In the genomic region with DNA sequence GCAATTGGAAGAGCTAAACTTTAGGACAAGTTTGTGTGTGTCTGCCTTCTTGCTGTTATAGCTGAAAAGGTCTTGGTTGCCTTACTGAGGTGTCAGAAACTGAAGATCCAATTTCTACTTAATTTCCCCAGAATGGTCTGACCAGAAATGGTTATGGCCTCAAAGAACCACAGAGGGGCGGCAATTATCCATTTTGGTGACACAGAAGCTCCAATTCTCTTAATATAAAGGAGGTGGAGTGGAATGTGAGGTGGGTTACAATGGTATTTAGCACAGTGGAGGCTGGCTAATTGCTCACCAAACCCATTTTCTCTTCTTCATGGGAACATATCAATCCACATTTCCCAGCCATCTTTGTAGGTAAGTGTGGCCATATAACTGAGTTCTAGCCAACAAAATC, we compare ENCODE assay signal across 11 cellular contexts.
A peak's percentile ranks its signal among the peaks of the same experiment; 100 is the strongest.
DNase-seq lines count a peak whose midpoint lies in the region; TF ChIP-seq lines count a peak whose summit lies in the region.
"Had no signal": no experiment of that assay in that cellular context is flagged by ENCODE, and none has a peak within 500 bp of the region (broad histone marks: within the 10 kb centered on the region; RNA-seq: fewer than 3 reads in every experiment).

No MANE protein-coding gene starts in this region.

- TF ChIP-seq CTCF in chondrocyte (IDR thresholded peaks at IDR 0.05): peak; percentile 59

- H3K27me3 Mint-ChIP-seq in chondrocyte (ENCODE audit: low read depth): peaks cover 2% of the 10 kb centered on the region
- H3K27me3 Mint-ChIP-seq: activated CD4-positive, alpha-beta memory T cell treated with anti-CD3 and anti-CD28 coated beads, Interleukin-2, amount 10 ng/mL, durations not matched to agents 7 days and 5 days; activated naive CD8-positive, alpha-beta T cell treated with anti-CD3 and anti-CD28 coated beads, Interleukin-2, amount 50 U/mL, for 24 hours had no signal

- H3K36me3 Mint-ChIP-seq in chondrocyte (ENCODE audit: low read depth): no peaks in the 10 kb centered on the region

- H3K4me1 Mint-ChIP-seq in chondrocyte (ENCODE audit: low read depth): no peaks in the 10 kb centered on the region
- H3K4me1 Mint-ChIP-seq: activated CD4-positive, alpha-beta memory T cell treated with anti-CD3 and anti-CD28 coated beads, Interleukin-2, amount 10 ng/mL, durations not matched to agents 7 days and 5 days; activated naive CD8-positive, alpha-beta T cell treated with anti-CD3 and anti-CD28 coated beads, Interleukin-2, amount 50 U/mL, for 24 hours had no signal

- H3K27ac Mint-ChIP-seq in chondrocyte (ENCODE audit: unreplicated experiment): no peak overlapping the region
- H3K27ac Mint-ChIP-seq: activated CD4-positive, alpha-beta memory T cell treated with anti-CD3 and anti-CD28 coated beads, Interleukin-2, amount 10 ng/mL, durations not matched to agents 7 days and 5 days; activated naive CD8-positive, alpha-beta T cell treated with anti-CD3 and anti-CD28 coated beads, Interleukin-2, amount 50 U/mL, for 24 hours had no signal

- no peaks in the 10 kb centered on the region for H3K9me3 Mint-ChIP-seq in chondrocyte (ENCODE audit: low read depth)

- H3K4me3 Mint-ChIP-seq in chondrocyte (ENCODE audit: unreplicated experiment): no peak overlapping the region
- H3K4me3 Mint-ChIP-seq: activated CD4-positive, alpha-beta memory T cell treated with anti-CD3 and anti-CD28 coated beads, Interleukin-2, amount 10 ng/mL, durations not matched to agents 7 days and 5 days; activated naive CD8-positive, alpha-beta T cell treated with anti-CD3 and anti-CD28 coated beads, Interleukin-2, amount 50 U/mL, for 24 hours had no signal

- DNase-seq in NCI-H524 (lab: John Stamatoyannopoulos, UW): peak; percentile 17 to 74
- no peak for DNase-seq in NCI-H524 treated with DMSO at 0.1 percent for 48 hours (lab: John Stamatoyannopoulos, UW)
- peak; percentile 4 for DNase-seq in NCI-H2171 (lab: John Stamatoyannopoulos, UW)
- no peak for DNase-seq in chondrocyte (ENCODE audit: low spot score)
- peak; percentile 7 for DNase-seq in pons (ENCODE audit: low spot score)
- no peak for DNase-seq in activated CD8-positive, alpha-beta memory T cell treated with anti-CD3 and anti-CD28 coated beads, Interleukin-2, amount 50 U/mL, for 4 hours
- DNase-seq in RPMI8226: no peak
- no peak for DNase-seq in DMS153 (lab: John Stamatoyannopoulos, UW)
- DNase-seq: activated CD4-positive, alpha-beta memory T cell treated with anti-CD3 and anti-CD28 coated beads, Interleukin-2, amount 10 ng/mL, durations not matched to agents 7 days and 5 days; activated naive CD8-positive, alpha-beta T cell treated with anti-CD3 and anti-CD28 coated beads, Interleukin-2, amount 50 U/mL, for 24 hours; NCI-H1436 had no signal

Comparison
In these comparisons a context has a peak if more than half of its experiments do, and no peak if none do; other contexts are left out.
1. DNase-seq: peak in NCI-H524 (2 of 2), NCI-H2171 (single experiment) and pons (single experiment); none in NCI-H524 treated with DMSO at 0.1 percent for 48 hours (single experiment), chondrocyte (single experiment), activated CD8-positive, alpha-beta memory T cell treated with anti-CD3 and anti-CD28 coated beads, Interleukin-2, amount 50 U/mL, for 4 hours (single experiment), RPMI8226 (single experiment) and DMS153 (single experiment).